In genomic region chr6:25404094-25404493, GRCh38 we compare ENCODE assay signal across 16 cellular contexts.
A peak's percentile ranks its signal among the peaks of the same experiment; 100 is the strongest.
DNase-seq lines count a peak whose midpoint lies in the region; ATAC-seq and TF ChIP-seq lines count a peak whose summit lies in the region.
"Had no signal": no experiment of that assay in that cellular context is flagged by ENCODE, and none has a peak within 500 bp of the region (broad histone marks: within the 10 kb centered on the region; RNA-seq: fewer than 3 reads in every experiment).

No MANE protein-coding gene starts in this region.

- TF ChIP-seq EP300 in transverse colon (IDR thresholded peaks at IDR 0.05; ENCODE audit: low read depth): no peak

- 90% methylated on average over 2 to 3 of the region's 3 CpGs for WGBS in transverse colon (ENCODE audit: low coverage in 1 of 2), 2 donors

- TF ChIP-seq CTCF in MCF 10A (IDR thresholded peaks at IDR 0.05; ENCODE audit: unreplicated experiment): no peak
- TF ChIP-seq CTCF in breast epithelium (IDR thresholded peaks at IDR 0.05): no peak
- no peak for TF ChIP-seq CTCF in Loucy (conservative IDR thresholded peaks at IDR 0.05; ENCODE audit: low read length)
- TF ChIP-seq CTCF in transverse colon (IDR thresholded peaks at IDR 0.05): no peak

- H3K9me3 ChIP-seq in breast epithelium (no peaks in the 10 kb centered on the region), Loucy (ENCODE audit: insufficient read depth, low read depth, low read length) (no peaks in the 10 kb centered on the region), transverse colon (no peaks in the 10 kb centered on the region)
- H3K9me3 ChIP-seq in effector memory CD4-positive, alpha-beta T cell (ENCODE audit: control insufficient read depth, low read length): no peaks in the 10 kb centered on the region
- H3K9me3 ChIP-seq: gastrocnemius medialis, uterus had no signal

- H3K27me3 ChIP-seq in breast epithelium (no peaks in the 10 kb centered on the region), Loucy (ENCODE audit: insufficient read depth, low read length, poor library complexity, severe bottlenecking) (no peaks in the 10 kb centered on the region), transverse colon (no peaks in the 10 kb centered on the region)
- no peaks in the 10 kb centered on the region for H3K27me3 ChIP-seq in effector memory CD4-positive, alpha-beta T cell (replicated peaks; ENCODE audit: control insufficient read depth, insufficient read depth, low read length, poor library complexity, severe bottlenecking)
- H3K27me3 ChIP-seq: gastrocnemius medialis, uterus had no signal

- peaks cover 4% of the 10 kb centered on the region for H3K36me3 Mint-ChIP-seq in MCF 10A (ENCODE audit: insufficient read depth, unreplicated experiment)
- H3K36me3 Mint-ChIP-seq in activated T-helper 17 cell treated with anti-CD3 and anti-CD28 coated beads, Interleukin-2, amount 50 U/mL, for 72 hours (ENCODE audit: low read depth): no peaks in the 10 kb centered on the region

- H3F3A ChIP-seq in Loucy (ENCODE audit: low read depth): no peaks in the 10 kb centered on the region

- intact Hi-C loops in MCF 10A (cut with micrococcal nuclease) (no loop called here), breast epithelium (cut with DNase I; ENCODE audit: low total_unique reads) (no loop called here), transverse colon (cut with DNase I; ENCODE audit: low total_unique reads) (no loop called here)

- H3K4me3 ChIP-seq in breast epithelium: no peak overlapping the region
- peak overlapping the region; percentile 60 for H3K4me3 ChIP-seq in Loucy (ENCODE audit: low read length, poor library complexity, severe bottlenecking)
- H3K4me3 ChIP-seq in effector memory CD4-positive, alpha-beta T cell (ENCODE audit: insufficient read depth, low read depth, low read length, poor library complexity, severe bottlenecking): no peak overlapping the region
- H3K4me3 ChIP-seq in transverse colon: no peak overlapping the region
- H3K4me3 ChIP-seq: gastrocnemius medialis, uterus had no signal

- in situ Hi-C loops in transverse colon (cut with MboI; ENCODE audit: low pct_ligation_motif_present in 1 of 4, low pct_unique_long_range_greater_than_20kb in 1 of 4, low sequenced_read_pairs in 3 of 4): no loop called here

- no peaks in the 10 kb centered on the region for H4K20me1 ChIP-seq in Loucy (ENCODE audit: insufficient read depth, low read length, poor library complexity, severe bottlenecking)

- no TSS peak for BruUV-seq in MCF 10A (replicated peaks; lab: Mats Ljungman, UMichigan)

- H3K27me3 Mint-ChIP-seq in MCF 10A (ENCODE audit: insufficient read depth, unreplicated experiment): no peaks in the 10 kb centered on the region
- no peaks in the 10 kb centered on the region for H3K27me3 Mint-ChIP-seq in activated T-helper 17 cell treated with anti-CD3 and anti-CD28 coated beads, Interleukin-2, amount 50 U/mL, for 72 hours

- no peak overlapping the region for H3K27ac Mint-ChIP-seq in MCF 10A (ENCODE audit: low read depth, unreplicated experiment)
- H3K27ac Mint-ChIP-seq in activated T-helper 17 cell treated with anti-CD3 and anti-CD28 coated beads, Interleukin-2, amount 50 U/mL, for 72 hours: no peak overlapping the region

- peak overlapping the region; percentile 82 for H3K4me2 ChIP-seq in Loucy (ENCODE audit: low read depth, low read length, poor library complexity, severe bottlenecking)

- no peaks in the 10 kb centered on the region for H3K9me2 ChIP-seq in Loucy (replicated peaks; ENCODE audit: low read depth, low read length)

- ATAC-seq in HG02938 (IDR thresholded peaks at IDR 0.05; ENCODE audit: unreplicated experiment): no peak
- ATAC-seq in activated T-helper 17 cell treated with anti-CD3 and anti-CD28 coated beads, Interleukin-2, amount 50 U/mL, for 72 hours (replicated peaks): no peak
- ATAC-seq: gastrocnemius medialis, Panc1 had no signal

- CTCF ChIA-PET in MCF 10A (lab: Yijun Ruan, JAX): interaction anchor here (1.2 to 1.3 kb wide), 2 partner anchors 86 to 138 kb away, joined by 5 to 6 read pairs; no protein-coding TSS in a partner anchor

- H3K36me3 ChIP-seq in breast epithelium: no peaks in the 10 kb centered on the region
- H3K36me3 ChIP-seq in Loucy (ENCODE audit: insufficient read depth, low read length): no peaks in the 10 kb centered on the region
- no peaks in the 10 kb centered on the region for H3K36me3 ChIP-seq in effector memory CD4-positive, alpha-beta T cell (ENCODE audit: control insufficient read depth, insufficient read depth, low read length)
- H3K36me3 ChIP-seq in transverse colon: no peaks in the 10 kb centered on the region
- H3K36me3 ChIP-seq: gastrocnemius medialis, uterus had no signal

- peak overlapping the region; percentile 6 for H3K4me3 Mint-ChIP-seq in MCF 10A (ENCODE audit: unreplicated experiment)
- H3K4me3 Mint-ChIP-seq in activated T-helper 17 cell treated with anti-CD3 and anti-CD28 coated beads, Interleukin-2, amount 50 U/mL, for 72 hours: no peak overlapping the region

- DNase-seq in MCF 10A (ENCODE audit: unreplicated experiment) (no peak), breast epithelium (ENCODE audit: low spot score in 2 of 2) (no peak), transverse colon (peak; percentile 12), NCI-H2196 treated with DMSO at 0.1 percent for 48 hours (lab: John Stamatoyannopoulos, UW; ENCODE audit: unreplicated experiment) (no peak)
- no peak for DNase-seq in effector memory CD4-positive, alpha-beta T cell
- DNase-seq: cortex of kidney, gastrocnemius medialis, GDM1, NCI-H2081, NCI-H748 treated with DMSO at 0.1 percent for 48 hours, uterus had no signal

- no peak overlapping the region for H2AFZ ChIP-seq in Loucy (ENCODE audit: low read length)
- H2AFZ ChIP-seq: parathyroid adenoma had no signal

- H3K27ac ChIP-seq in breast epithelium: no peak overlapping the region
- H3K27ac ChIP-seq in effector memory CD4-positive, alpha-beta T cell (ENCODE audit: insufficient read depth, low read length, poor library complexity, severe bottlenecking): peak overlapping the region; percentile 64
- peak overlapping the region; percentile 71 to 76 (median 74) for H3K27ac ChIP-seq in transverse colon
- H3K27ac ChIP-seq: gastrocnemius medialis, parathyroid adenoma, uterus had no signal

- POLR2A ChIA-PET in MCF 10A (lab: Yijun Ruan, JAX): interaction anchor here (0.6 to 1.1 kb wide), 4 partner anchors 14 to 130 kb away, joined by 3 to 5 read pairs (median 3); partner anchors contain the start of gene CARMIL1

- peak overlapping the region; percentile 70 for H3K9ac ChIP-seq in Loucy (ENCODE audit: low read depth, low read length, poor library complexity, severe bottlenecking)
- H3K9ac ChIP-seq: parathyroid adenoma had no signal

- H3K4me1 Mint-ChIP-seq in MCF 10A (ENCODE audit: insufficient read depth, unreplicated experiment): no peaks in the 10 kb centered on the region
- peaks cover 13% of the 10 kb centered on the region for H3K4me1 Mint-ChIP-seq in activated T-helper 17 cell treated with anti-CD3 and anti-CD28 coated beads, Interleukin-2, amount 50 U/mL, for 72 hours

- no peaks in the 10 kb centered on the region for H3K9me3 Mint-ChIP-seq in MCF 10A (ENCODE audit: unreplicated experiment)
- no peaks in the 10 kb centered on the region for H3K9me3 Mint-ChIP-seq in activated T-helper 17 cell treated with anti-CD3 and anti-CD28 coated beads, Interleukin-2, amount 50 U/mL, for 72 hours

- 0 out of 2 replicates have a peak, but pooled peaks cover 15% of the 10 kb centered on the region for H3K79me2 ChIP-seq in Loucy (ENCODE audit: insufficient read depth, low read length)
- H3K79me2 ChIP-seq: parathyroid adenoma had no signal

- H3K4me1 ChIP-seq in breast epithelium (peaks cover 0 to 7% of the 10 kb centered on the region in 2 donors), Loucy (ENCODE audit: insufficient read depth, low read length, poor library complexity, severe bottlenecking) (peaks cover 41% of the 10 kb centered on the region), transverse colon (peaks cover 5 to 24% (median 16%) of the 10 kb centered on the region in 4 donors)
- peaks cover 21% of the 10 kb centered on the region for H3K4me1 ChIP-seq in effector memory CD4-positive, alpha-beta T cell (ENCODE audit: control insufficient read depth, insufficient read depth, low read length, poor library complexity, severe bottlenecking)
- H3K4me1 ChIP-seq: gastrocnemius medialis, parathyroid adenoma, uterus had no signal

- no peak for TF ChIP-seq POLR2A in breast epithelium (IDR thresholded peaks at IDR 0.05)
- TF ChIP-seq POLR2A in transverse colon (IDR thresholded peaks at IDR 0.05): no peak

Comparison
In these comparisons a context has a peak if more than half of its experiments do, and no peak if none do; other contexts are left out.
1. H3K27ac ChIP-seq: peak in effector memory CD4-positive, alpha-beta T cell (single experiment) and transverse colon (4 of 4); none in breast epithelium (0 of 2).